In the genomic region with DNA sequence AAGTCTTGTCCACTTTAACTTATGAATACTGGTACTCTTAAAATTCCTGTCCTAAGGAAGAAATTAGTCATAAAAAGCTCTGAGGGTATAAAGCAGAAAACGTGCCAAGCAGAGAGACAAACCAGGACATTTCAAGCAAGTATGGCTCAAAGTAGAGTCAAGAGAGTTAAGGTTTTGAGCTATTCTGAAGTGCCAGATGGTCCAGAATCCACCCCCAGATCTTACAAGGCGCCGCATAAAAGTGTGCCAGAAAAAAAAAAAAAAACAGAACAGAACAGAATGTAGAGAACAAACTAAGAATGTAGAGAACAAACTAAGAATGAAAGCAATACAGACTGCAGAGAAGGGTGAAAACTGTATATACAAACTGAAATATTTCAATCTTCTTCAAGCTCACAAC, we compare ENCODE assay signal across 9 cellular contexts.
A peak's percentile ranks its signal among the peaks of the same experiment; 100 is the strongest.
DNase-seq lines count a peak whose midpoint lies in the region; ATAC-seq lines count a peak whose summit lies in the region.
"Had no signal": no experiment of that assay in that cellular context is flagged by ENCODE, and none has a peak within 500 bp of the region (broad histone marks: within the 10 kb centered on the region; RNA-seq: fewer than 3 reads in every experiment).

No MANE protein-coding gene starts in this region.

- H3K9ac ChIP-seq in subcutaneous abdominal adipose tissue (ENCODE audit: low read length in 5 of 5) = no peak overlapping the region

- peak overlapping the region in 3 of 5 donors; percentile 22 to 40 (median 22) for H3K4me3 ChIP-seq in subcutaneous abdominal adipose tissue (ENCODE audit: low read depth in 1 of 5, low read length in 5 of 5)

- H3K9me3 ChIP-seq in subcutaneous abdominal adipose tissue (ENCODE audit: control insufficient read depth in 5 of 5, low read length in 5 of 5) = no peaks in the 10 kb centered on the region

- H3K27me3 ChIP-seq in subcutaneous abdominal adipose tissue (ENCODE audit: control insufficient read depth in 5 of 5, insufficient read depth in 4 of 5, low read length in 5 of 5) = no peaks in the 10 kb centered on the region

- peaks cover 0 to 6% (median 0%) of the 10 kb centered on the region in 5 donors for H3K36me3 ChIP-seq in subcutaneous abdominal adipose tissue (ENCODE audit: control insufficient read depth in 5 of 5, insufficient read depth in 5 of 5, low read length in 5 of 5)

- peaks cover 0 to 44% (median 18%) of the 10 kb centered on the region in 5 donors for H3K4me1 ChIP-seq in subcutaneous abdominal adipose tissue (ENCODE audit: control insufficient read depth in 5 of 5, insufficient read depth in 5 of 5, low read length in 5 of 5)

- DNase-seq in NCI-H446 (lab: John Stamatoyannopoulos, UW) (peak; percentile 77 to 86), fibroblast of the conjunctiva (ENCODE audit: low read depth) (peak; percentile 90), NOMO-1 (lab: John Stamatoyannopoulos, UW; ENCODE audit: unreplicated experiment in 2 of 2) (no peak), COLO668 (lab: John Stamatoyannopoulos, UW; ENCODE audit: unreplicated experiment) (no peak)
- DNase-seq: NCI-H2107; stimulated activated naive CD4-positive, alpha-beta T cell treated with Interleukin-2 at 50 U/mL for 16 hours had no signal

- no peak overlapping the region for H3K27ac ChIP-seq in subcutaneous abdominal adipose tissue (ENCODE audit: low read depth, low read length)

- ATAC-seq in GM19455 (IDR thresholded peaks at IDR 0.05; ENCODE audit: unreplicated experiment) = peak; percentile 47
- no peak for ATAC-seq in HG03025 (IDR thresholded peaks at IDR 0.05; ENCODE audit: low FRiP score, unreplicated experiment)

Comparison
In these comparisons a context has a peak if more than half of its experiments do, and no peak if none do; other contexts are left out.
1. DNase-seq: peak in NCI-H446 (2 of 2) and fibroblast of the conjunctiva (single experiment); none in NOMO-1 (0 of 2) and COLO668 (single experiment).